ENCODE assay signal across 8 cellular contexts in genomic region chr6:143745160-143746133, GRCh38.
DNase-seq lines count a peak whose midpoint lies in the region; ATAC-seq and TF ChIP-seq lines count a peak whose summit lies in the region.

No MANE protein-coding gene starts in this region.

- ATAC-seq in omental fat pad (ENCODE audit: low FRiP score) (peak; percentile 33), GM21619 (IDR thresholded peaks at IDR 0.05; ENCODE audit: unreplicated experiment) (no peak), HG02885 (IDR thresholded peaks at IDR 0.05; ENCODE audit: poor library complexity, unreplicated experiment) (no peak), GM18858 (IDR thresholded peaks at IDR 0.05; ENCODE audit: unreplicated experiment) (no peak)

- peaks cover 9% of the 10 kb centered on the region for H3K4me1 ChIP-seq in fibroblast of lung (ENCODE audit: control insufficient read depth, extremely low read depth, insufficient read depth, low read length)

- peak overlapping the region; percentile 37 for H2AFZ ChIP-seq in fibroblast of lung (ENCODE audit: low read length)

- no peaks in the 10 kb centered on the region for H3K79me2 ChIP-seq in fibroblast of lung (ENCODE audit: control insufficient read depth, insufficient read depth, low read length)

- no peak overlapping the region for H3K27ac ChIP-seq in fibroblast of lung (ENCODE audit: insufficient read depth, low read length)

- DNase-seq in DMS53 (lab: John Stamatoyannopoulos, UW) (peak; percentile 70), NCI-H526 treated with DMSO at 0.1 percent for 48 hours (lab: John Stamatoyannopoulos, UW) (peak; percentile 74), fibroblast of lung (ENCODE audit: low read depth in 2 of 2) (peak; percentile 64 to 88), omental fat pad (ENCODE audit: low spot score) (no peak)
- no peak for DNase-seq in activated CD4-positive, CD25-positive, alpha-beta regulatory T cell treated with anti-CD3 and anti-CD28 coated beads, Interleukin-2, amount 50 U/mL, for 72 hours

- peak overlapping the region in 2 of 4 experiments; percentile 29 to 36 for H3K4me3 ChIP-seq in fibroblast of lung (replicated peaks in 1 of 4; ENCODE audit: control extremely low read depth in 1 of 4, insufficient read depth in 1 of 4, low read depth in 3 of 4, low read length in 4 of 4)

- no peak overlapping the region for H3K9ac ChIP-seq in fibroblast of lung (ENCODE audit: insufficient read depth, low read length)

- H3K9me3 ChIP-seq in fibroblast of lung (ENCODE audit: control insufficient read depth, insufficient read depth, low read depth, low read length): no peaks in the 10 kb centered on the region

- no peaks in the 10 kb centered on the region for H3K27me3 ChIP-seq in fibroblast of lung (ENCODE audit: control insufficient read depth, insufficient read depth, low read length)

- peak overlapping the region; percentile 69 for H3K4me2 ChIP-seq in fibroblast of lung (ENCODE audit: extremely low read depth, insufficient read depth, low read length)

- no peaks in the 10 kb centered on the region for H4K20me1 ChIP-seq in fibroblast of lung (ENCODE audit: control insufficient read depth, extremely low read depth, insufficient read depth, low read length)

- TF ChIP-seq CTCF in fibroblast of lung (conservative IDR thresholded peaks at IDR 0.05 in 1 of 2, IDR thresholded peaks at IDR 0.05 in 1 of 2; ENCODE audit: low read depth in 1 of 2, low read length in 2 of 2) (no peak), omental fat pad (IDR thresholded peaks at IDR 0.05) (no peak)

- H3K36me3 ChIP-seq in fibroblast of lung (ENCODE audit: control insufficient read depth, insufficient read depth, low read length): no peaks in the 10 kb centered on the region

Comparison
In these comparisons a context has a peak if more than half of its experiments do, and no peak if none do; other contexts are left out.
1. DNase-seq: peak in DMS53 (single experiment), NCI-H526 treated with DMSO at 0.1 percent for 48 hours (single experiment) and fibroblast of lung (2 of 2); none in omental fat pad (single experiment) and activated CD4-positive, CD25-positive, alpha-beta regulatory T cell treated with anti-CD3 and anti-CD28 coated beads, Interleukin-2, amount 50 U/mL, for 72 hours (single experiment).